In the genomic region with DNA sequence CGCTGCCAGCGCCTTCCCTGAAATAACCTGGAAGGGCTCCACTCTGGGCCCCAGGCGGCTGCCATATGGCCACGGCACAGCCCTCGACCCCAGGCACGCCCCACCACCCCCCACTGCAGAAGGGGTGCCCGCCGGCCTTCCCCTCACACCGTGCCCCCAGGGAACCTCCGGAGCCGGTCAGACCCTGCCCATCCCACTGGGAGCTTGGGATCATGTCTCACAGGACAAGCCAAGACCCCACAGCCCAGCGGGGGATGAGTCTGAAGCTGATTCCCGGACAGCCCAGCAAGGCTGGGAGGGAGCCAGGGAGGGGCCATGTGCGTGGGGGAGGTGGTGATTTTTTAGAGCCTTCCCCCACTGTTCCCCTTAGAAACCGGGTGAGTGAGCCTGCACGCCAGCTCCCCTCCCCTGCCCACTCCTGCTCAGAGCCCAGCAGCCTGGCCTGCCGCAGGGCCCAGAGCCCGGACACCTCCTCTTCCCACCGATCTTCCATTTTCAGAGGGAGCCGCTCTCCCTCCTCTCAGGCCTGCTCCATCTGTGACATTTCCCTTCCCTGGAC, we compare ENCODE assay signal across 14 cellular contexts. TPM values are rescaled to one million over a fixed set of nuclear protein-coding genes. Genes with fewer than 3 reads are reported as not detected.
DNase-seq lines count a peak whose midpoint lies in the region; ATAC-seq and TF ChIP-seq lines count a peak whose summit lies in the region.
"Had no signal": no experiment of that assay in that cellular context is flagged by ENCODE, and none has a peak within 500 bp of the region (broad histone marks: within the 10 kb centered on the region; RNA-seq: fewer than 3 reads in every experiment).

No MANE protein-coding gene starts in this region.

- TF ChIP-seq CTCF in VCaP (conservative IDR thresholded peaks at IDR 0.05) (no peak), lower lobe of right lung (IDR thresholded peaks at IDR 0.05) (no peak), stomach (IDR thresholded peaks at IDR 0.05) (no peak)

- H3K36me3 ChIP-seq in lower lobe of right lung (no peaks in the 10 kb centered on the region), stomach (no peaks in the 10 kb centered on the region)

- H3K4me3 ChIP-seq in lower lobe of right lung, result peak overlapping the region; percentile 43
- H3K4me3 ChIP-seq in stomach, result peak overlapping the region; percentile 31 to 39 (median 34)

- no peaks in the 10 kb centered on the region for H3K9me3 ChIP-seq in lower lobe of right lung
- peaks cover 0 to 10% (median 7%) of the 10 kb centered on the region in 4 donors for H3K9me3 ChIP-seq in stomach

- no peak for TF ChIP-seq EP300 in stomach (IDR thresholded peaks at IDR 0.05)

- ATAC-seq in lower lobe of right lung, result peak in 1 of 2 donors; percentile 11
- ATAC-seq in GM21619 (IDR thresholded peaks at IDR 0.05; ENCODE audit: unreplicated experiment), result no peak

- TF ChIP-seq POLR2A in stomach (IDR thresholded peaks at IDR 0.05), result no peak

- H3K4me1 ChIP-seq in lower lobe of right lung, result peaks cover 7% of the 10 kb centered on the region
- peaks cover 13 to 38% (median 23%) of the 10 kb centered on the region in 4 donors for H3K4me1 ChIP-seq in stomach

- H3K27me3 ChIP-seq in lower lobe of right lung (ENCODE audit: low read depth) (peaks cover 60% of the 10 kb centered on the region), stomach (peaks cover 5 to 86% (median 47%) of the 10 kb centered on the region in 3 donors)

- intact Hi-C loops in lower lobe of right lung (cut with DNase I) (no loop called here), stomach (cut with DNase I; ENCODE audit: low total_unique reads) (no loop called here)

- DNase-seq in DMS79 treated with DMSO at 0.1 percent for 48 hours (lab: John Stamatoyannopoulos, UW) (peak; percentile 9), DMS79 (lab: John Stamatoyannopoulos, UW) (no peak), lower lobe of right lung (no peak), stomach (no peak), cerebellum (ENCODE audit: low spot score) (no peak), foreskin melanocyte (no peak)
- DNase-seq: 8988T; activated T-cell treated with anti-CD3 and anti-CD28 coated beads, Interleukin-2, amount 50 U/mL, for 1 hour; dermis blood vessel endothelial cell; NCI-H1436 treated with DMSO at 0.1 percent for 48 hours; stimulated activated CD4-positive, alpha-beta T cell treated with anti-CD3 and anti-CD28 coated beads, Interleukin-12 subunit alpha, Interleukin-12 subunit beta, amount 100 ng/mL, for 4 hours had no signal

- WGBS in stomach, 5 donors, result 2 to 9% (median 5%) methylated on average over 13 to 20 of the region's 20 CpGs

- peak overlapping the region; percentile 60; the same call in 1 of the 2 replicates for H3K27ac ChIP-seq in VCaP
- H3K27ac ChIP-seq in lower lobe of right lung, result no peak overlapping the region
- no peak overlapping the region for H3K27ac ChIP-seq in stomach

RNA-seq across cellular contexts. Expression of a gene that starts 1.4 kb away (rescaled TPM):
- total RNA-seq in lower lobe of right lung (0.27 TPM), stomach (10 to 100 TPM in 3 of 5 donors, 1 to 10 TPM in 2; 3.7 to 44.6 (median 11.4) TPM), cerebellum (14.5 TPM)
- 1 to 10 TPM in 2 of 3 donors, under 1 TPM in 1; 0.75 to 2.1 (median 1.5) TPM for polyA plus RNA-seq in stomach
- total RNA-seq: dermis blood vessel endothelial cell; T-helper 1 cell treated with Interleukin-12 subunit alpha and Interleukin-12 subunit beta and Interleukin-4 antibody, amounts not matched to agents 30 ng/mL and 1 ng/mL, for 36 hours had no signal
